9 cellular contexts compared by ENCODE assay signal in genomic region chr4:89283226-89283974, GRCh38. TPM values are rescaled to one million over a fixed set of nuclear protein-coding genes. Genes with fewer than 3 reads are reported as not detected.
A peak's percentile ranks its signal among the peaks of the same experiment; 100 is the strongest.
DNase-seq lines count a peak whose midpoint lies in the region; ATAC-seq and TF ChIP-seq lines count a peak whose summit lies in the region.
"Had no signal": no experiment of that assay in that cellular context is flagged by ENCODE, and none has a peak within 500 bp of the region (broad histone marks: within the 10 kb centered on the region; RNA-seq: fewer than 3 reads in every experiment).

No MANE protein-coding gene starts in this region.

- no peaks in the 10 kb centered on the region for H3K9me3 Mint-ChIP-seq in naive thymus-derived CD8-positive, alpha-beta T cell

- peak overlapping the region; percentile 16 to 84 (median 49) for H3K4me3 Mint-ChIP-seq in naive thymus-derived CD8-positive, alpha-beta T cell

- no peak overlapping the region for H3K27ac ChIP-seq in RWPE1

- H3K27ac Mint-ChIP-seq in naive thymus-derived CD8-positive, alpha-beta T cell = peak overlapping the region; percentile 75 to 98 (median 92)

- POLR2A ChIA-PET in RWPE1 (lab: Yijun Ruan, JAX; ENCODE audit: low non-redundant PET) = interaction anchor here (0.6 kb wide), 1 partner anchor 347 kb away, joined by 3 read pairs; no protein-coding TSS in a partner anchor
- POLR2A ChIA-PET in naive thymus-derived CD8-positive, alpha-beta T cell (lab: Charles Lee) = interaction anchor here (0.6 to 2.9 kb wide), 5 partner anchors 11 to 26 kb away, joined by 3 to 19 read pairs (median 3); no protein-coding TSS in a partner anchor

- no peaks in the 10 kb centered on the region for H3K27me3 Mint-ChIP-seq in naive thymus-derived CD8-positive, alpha-beta T cell

- H3K4me1 Mint-ChIP-seq in naive thymus-derived CD8-positive, alpha-beta T cell = peaks cover 27 to 65% (median 55%) of the 10 kb centered on the region in 4 donors

- CTCF ChIA-PET in RWPE1 (lab: Yijun Ruan, JAX) = no interaction called here

- ATAC-seq in naive thymus-derived CD8-positive, alpha-beta T cell = peak; percentile 73 to 90
- ATAC-seq in HG03432 (IDR thresholded peaks at IDR 0.05; ENCODE audit: unreplicated experiment) (no peak), HG02973 (IDR thresholded peaks at IDR 0.05; ENCODE audit: unreplicated experiment) (no peak)

- peak; percentile 18 for DNase-seq in DMS53 treated with DMSO at 0.1 percent for 48 hours (lab: John Stamatoyannopoulos, UW; ENCODE audit: unreplicated experiment)
- DNase-seq in RWPE1 (ENCODE audit: low spot score) = peak; percentile 34
- peak; percentile 44 for DNase-seq in cerebellum (ENCODE audit: low spot score)
- DNase-seq in naive thymus-derived CD8-positive, alpha-beta T cell = peak in 6 of 10 donors; percentile 29 to 75 (median 54)
- DNase-seq in NCI-H1417 treated with DMSO at 0.1 percent for 48 hours (lab: John Stamatoyannopoulos, UW) = no peak
- DNase-seq in epidermal melanocyte (ENCODE audit: insufficient read length, low spot score) = no peak
- DNase-seq: EL had no signal

- TF ChIP-seq CTCF in RWPE1 (conservative IDR thresholded peaks at IDR 0.05; ENCODE audit: low read depth) = no peak

- peaks cover 0 to 3% (median 0%) of the 10 kb centered on the region in 3 donors for H3K36me3 Mint-ChIP-seq in naive thymus-derived CD8-positive, alpha-beta T cell

RNA-seq across cellular contexts. Expression of gene GPRIN3, which starts 24.2 kb away (rescaled TPM):
- 36.8 TPM for total RNA-seq in cerebellum
- 1 to 10 TPM; 6.3 to 6.5 TPM for total RNA-seq in naive thymus-derived CD8-positive, alpha-beta T cell
- polyA plus RNA-seq in naive thymus-derived CD8-positive, alpha-beta T cell = 1 to 10 TPM; 3.3 to 3.7 (median 3.4) TPM

Comparison
In these comparisons a context has a peak if more than half of its experiments do, and no peak if none do; other contexts are left out.
1. DNase-seq: peak in DMS53 treated with DMSO at 0.1 percent for 48 hours (single experiment), RWPE1 (single experiment), cerebellum (single experiment) and naive thymus-derived CD8-positive, alpha-beta T cell (6 of 10); none in NCI-H1417 treated with DMSO at 0.1 percent for 48 hours (single experiment) and epidermal melanocyte (single experiment).
2. ATAC-seq: peak in naive thymus-derived CD8-positive, alpha-beta T cell (2 of 2); none in HG03432 (single experiment) and HG02973 (single experiment).